32 cellular contexts compared by ENCODE assay signal in genomic region chr7:156060925-156061324, GRCh38.
"Had no signal": no experiment of that assay in that cellular context is flagged by ENCODE, and none has a peak within 500 bp of the region (broad histone marks: within the 10 kb centered on the region; RNA-seq: fewer than 3 reads in every experiment).

No MANE protein-coding gene starts in this region.

- H3K36me3 ChIP-seq: adrenal gland, cardiac muscle cell, colonic mucosa, esophagus squamous epithelium, gastroesophageal sphincter, heart right ventricle, WERI-Rb-1 had no signal

- H3K27me3 ChIP-seq: adrenal gland, body of pancreas, cardiac muscle cell, colonic mucosa, esophagus squamous epithelium had no signal

- H3K4me1 ChIP-seq: adrenal gland, body of pancreas, colonic mucosa, esophagus squamous epithelium, gastroesophageal sphincter, heart right ventricle had no signal

- H3K9me3 ChIP-seq: adrenal gland, body of pancreas, colonic mucosa, esophagus squamous epithelium, gastroesophageal sphincter had no signal

- ATAC-seq: activated CD4-positive, CD25-positive, alpha-beta regulatory T cell treated with anti-CD3 and anti-CD28 coated beads, Interleukin-2, amount 50 U/mL, for 24 hours; activated CD8-positive, alpha-beta memory T cell treated with anti-CD3 and anti-CD28 coated beads, Interleukin-2, amount 10 ng/mL, durations not matched to agents 7 days and 5 days; activated CD8-positive, alpha-beta T cell treated with anti-CD3 and anti-CD28 coated beads, Interleukin-2, amount 10 ng/mL, durations not matched to agents 7 days and 5 days; activated naive CD8-positive, alpha-beta T cell treated with anti-CD3 and anti-CD28 coated beads, Interleukin-2, amount 50 U/mL, for 24 hours; body of pancreas; gastroesophageal sphincter; T-helper 17 cell had no signal

- DNase-seq: activated B cell treated with CpG ODN at 0.5 μM for 24 hours; activated CD4-positive, alpha-beta memory T cell treated with anti-CD3 and anti-CD28 coated beads for 36 hours; activated CD4-positive, alpha-beta T cell treated with anti-CD3 and anti-CD28 coated beads for 48 hours; activated CD8-positive, alpha-beta memory T cell treated with anti-CD3 and anti-CD28 coated beads, Interleukin-2, amount 10 ng/mL, durations not matched to agents 7 days and 5 days; activated CD8-positive, alpha-beta memory T cell treated with anti-CD3 and anti-CD28 coated beads, Interleukin-2, amount 50 U/mL, for 4 hours; activated CD8-positive, alpha-beta T cell treated with anti-CD3 and anti-CD28 coated beads, Interleukin-2, amount 10 ng/mL, durations not matched to agents 7 days and 5 days; activated effector memory CD4-positive, alpha-beta T cell treated with anti-CD3 and anti-CD28 coated beads, Interleukin-2, amount 50 U/mL, for 16 hours; activated naive CD4-positive, alpha-beta T cell treated with anti-CD3 and anti-CD28 coated beads for 36 hours; activated naive CD8-positive, alpha-beta T cell treated with anti-CD3 and anti-CD28 coated beads for 36 hours; activated naive CD8-positive, alpha-beta T cell treated with anti-CD3 and anti-CD28 coated beads, Interleukin-2, amount 50 U/mL, for 24 hours; activated T-cell treated with anti-CD3 and anti-CD28 coated beads, Interleukin-2, amount 50 U/mL, for 1 hour; activated T-cell treated with anti-CD3 and anti-CD28 coated beads, Interleukin-2, amount 50 U/mL, for 48 hours; adrenal gland; amygdala; aorta; body of pancreas; central memory CD4-positive, alpha-beta T cell; cerebellar nuclear complex; colonic mucosa; effector CD8-positive, alpha-beta T cell; esophagus squamous epithelium; foreskin melanocyte; heart right ventricle; T-helper 17 cell; T1000; WERI-Rb-1 had no signal

- FAIRE-seq: endometrium, endothelial cell of umbilical vein had no signal

- H3K4me3 ChIP-seq: adrenal gland, body of pancreas, cardiac muscle cell, colonic mucosa, esophagus squamous epithelium, gastroesophageal sphincter, heart right ventricle had no signal

- H3K27ac ChIP-seq: adrenal gland, body of pancreas, cardiac muscle cell, colonic mucosa, epithelial cell of prostate, esophagus squamous epithelium, gastroesophageal sphincter, heart right ventricle, WERI-Rb-1 had no signal
